In the genomic region with DNA sequence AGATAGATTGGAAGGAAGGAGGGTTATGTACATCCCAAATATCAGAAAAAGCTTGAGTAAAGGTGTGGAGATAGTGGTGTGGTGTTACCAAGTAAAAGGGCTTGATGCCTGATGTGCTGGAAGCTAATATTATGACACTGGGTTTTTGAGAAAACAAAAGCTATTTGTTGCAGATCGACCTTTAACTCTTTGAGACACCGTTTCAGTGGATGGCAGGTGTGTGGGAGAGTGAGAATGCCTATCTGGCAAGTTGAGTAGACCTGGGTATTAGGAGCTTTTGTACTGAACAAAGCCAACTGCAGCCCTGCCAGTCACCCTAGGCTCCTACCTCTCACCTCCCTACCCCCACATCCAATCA, we compare ENCODE assay signal across 10 cellular contexts. TPM values are rescaled to one million over a fixed set of nuclear protein-coding genes. Genes with fewer than 3 reads are reported as not detected.
DNase-seq lines count a peak whose midpoint lies in the region; ATAC-seq, FAIRE-seq and TF ChIP-seq lines count a peak whose summit lies in the region.
"Had no signal": no experiment of that assay in that cellular context is flagged by ENCODE, and none has a peak within 500 bp of the region (broad histone marks: within the 10 kb centered on the region; RNA-seq: fewer than 3 reads in every experiment).

No MANE protein-coding gene starts in this region.

- peak; percentile 44 for FAIRE-seq in HepG2 (lab: Jason Lieb, UNC)
- FAIRE-seq: keratinocyte had no signal

- CTCF ChIA-PET in PC-3 (lab: Charles Lee), result no interaction called here
- CTCF ChIA-PET in HepG2 (lab: Yijun Ruan, JAX; ENCODE audit: low intra/inter-chr PET ratio, low total read pairs), result no interaction called here

- H3K4me2 ChIP-seq in DND-41 (ENCODE audit: insufficient read depth, low read length) (peak overlapping the region; percentile 87), PC-3 (ENCODE audit: low read length) (0 out of 2 replicates have a peak overlapping the region, but pooled peaks have one; percentile 99), HepG2 (ENCODE audit: low read depth, low read length) (peak overlapping the region; percentile 95)

- peak overlapping the region in 1 of 2 experiments; percentile 81; a peak in 1 of 4 replicates for H3K4me3 ChIP-seq in DND-41 (ENCODE audit: low read depth in 1 of 2, low read length in 2 of 2)
- no peak overlapping the region for H3K4me3 ChIP-seq in PC-3 (ENCODE audit: low read length)
- peak overlapping the region; percentile 57 to 83 (median 74) for H3K4me3 ChIP-seq in HepG2 (replicated peaks in 1 of 3; ENCODE audit: insufficient read depth in 1 of 3, low read depth in 2 of 3, low read length in 3 of 3)

- no peaks in the 10 kb centered on the region for H3K27me3 ChIP-seq in DND-41 (ENCODE audit: insufficient read depth, low read length, poor library complexity)
- H3K27me3 ChIP-seq in PC-3 (ENCODE audit: low read length), result no peaks in the 10 kb centered on the region
- H3K27me3 ChIP-seq in HepG2 (ENCODE audit: control insufficient read depth in 1 of 2, insufficient read depth in 2 of 2, low read length in 2 of 2), result no peaks in the 10 kb centered on the region; a peak in 1 of 5 replicates
- H3K27me3 ChIP-seq: esophagus muscularis mucosa had no signal

- H2AFZ ChIP-seq in DND-41 (ENCODE audit: low read depth, low read length), result no peak overlapping the region
- no peak overlapping the region for H2AFZ ChIP-seq in PC-3 (ENCODE audit: low read length)
- H2AFZ ChIP-seq in HepG2 (ENCODE audit: low read length), result no peak overlapping the region

- 0 out of 4 replicates have a peak, but pooled peaks of 1 of the 2 experiments have one; percentile 16 for TF ChIP-seq POLR2A in HepG2 (IDR thresholded peaks at IDR 0.05; ENCODE audit: insufficient read depth in 1 of 2, low read depth in 2 of 2, low read length in 2 of 2)

- no peak for TF ChIP-seq CTCF in DND-41 (IDR thresholded peaks at IDR 0.05; ENCODE audit: borderline replicate concordance, extremely low read depth, low read length, poor library complexity, severe bottlenecking)
- no peak for TF ChIP-seq CTCF in PC-3 (conservative IDR thresholded peaks at IDR 0.05; ENCODE audit: low read depth, low read length)
- no peak for TF ChIP-seq CTCF in HepG2 (CRISPR knock-in tag; IDR thresholded peaks at IDR 0.05)

- H3K9ac ChIP-seq in DND-41 (ENCODE audit: low read depth, low read length), result peak overlapping the region; percentile 61; the same call in 1 of the 2 replicates
- no peak overlapping the region for H3K9ac ChIP-seq in PC-3 (ENCODE audit: low read length)
- H3K9ac ChIP-seq in HepG2 (ENCODE audit: insufficient read depth, low read depth, low read length), result peak overlapping the region; percentile 82

- H3K9me3 ChIP-seq in DND-41 (ENCODE audit: insufficient read depth, low read length, severe bottlenecking), result no peaks in the 10 kb centered on the region
- no peaks in the 10 kb centered on the region for H3K9me3 ChIP-seq in PC-3 (ENCODE audit: low read length)
- no peaks in the 10 kb centered on the region for H3K9me3 ChIP-seq in HepG2 (ENCODE audit: low read length)
- H3K9me3 ChIP-seq: esophagus muscularis mucosa had no signal

- no peaks in the 10 kb centered on the region for H3F3A ChIP-seq in PC-3 (ENCODE audit: low read length, unreplicated experiment)

- ATAC-seq in DND-41 (ENCODE audit: insufficient read depth, low read depth) (no peak), PC-3 (no peak), HepG2 (peak; percentile 2; the same call in 2 of the 3 replicates), GM18511 (IDR thresholded peaks at IDR 0.05; ENCODE audit: unreplicated experiment) (no peak)
- ATAC-seq: activated CD4-positive, CD25-positive, alpha-beta regulatory T cell treated with anti-CD3 and anti-CD28 coated beads, Interleukin-2, amount 50 U/mL, for 24 hours had no signal

- H3K27ac ChIP-seq in DND-41 (ENCODE audit: low read length) (no peak overlapping the region), PC-3 (ENCODE audit: low read length) (no peak overlapping the region), HepG2 (ENCODE audit: extremely low read length, insufficient read depth, low read length) (peak overlapping the region; percentile 90)

- H4K20me1 ChIP-seq in DND-41 (ENCODE audit: insufficient read depth, low read length) (no peaks in the 10 kb centered on the region), PC-3 (ENCODE audit: low read length) (no peaks in the 10 kb centered on the region), HepG2 (ENCODE audit: insufficient read depth, low read length) (no peaks in the 10 kb centered on the region; the same call in 1 of the 2 replicates)

- DNase-seq in DND-41, result no peak
- no peak for DNase-seq in PC-3
- DNase-seq in HepG2 (ENCODE audit: low spot score), result no peak
- DNase-seq in GF-D8 (lab: John Stamatoyannopoulos, UW), result no peak
- no peak for DNase-seq in COLO668 (lab: John Stamatoyannopoulos, UW; ENCODE audit: unreplicated experiment)
- DNase-seq: NCI-H1436 treated with DMSO at 0.1 percent for 48 hours had no signal

- no peaks in the 10 kb centered on the region for H3K9me2 ChIP-seq in PC-3 (replicated peaks; ENCODE audit: low read length)

- H3K4me1 ChIP-seq in DND-41 (ENCODE audit: insufficient read depth, low read length), result peaks cover 33% of the 10 kb centered on the region
- peaks cover 16% of the 10 kb centered on the region for H3K4me1 ChIP-seq in PC-3 (ENCODE audit: insufficient read depth, low read length)
- peaks cover 43% of the 10 kb centered on the region for H3K4me1 ChIP-seq in HepG2 (ENCODE audit: insufficient read depth, low read length)

- intact Hi-C loops in PC-3 (cut with micrococcal nuclease) (no loop called here), HepG2 (cut with micrococcal nuclease; ENCODE audit: unreplicated experiment) (no loop called here)

- H3K36me3 ChIP-seq in DND-41 (ENCODE audit: insufficient read depth, low read length) (peaks cover 5% of the 10 kb centered on the region; the same call in 1 of the 2 replicates), PC-3 (ENCODE audit: low read depth, low read length) (no peaks in the 10 kb centered on the region), HepG2 (replicated peaks in 1 of 2; ENCODE audit: control insufficient read depth in 1 of 2, insufficient read depth in 2 of 2, low read length in 2 of 2) (peaks cover 1 to 4% of the 10 kb centered on the region in 2 experiments; a peak in 2 of 5 replicates)
- H3K36me3 ChIP-seq: esophagus muscularis mucosa had no signal

- no peak for TF ChIP-seq RAD21 in HepG2 (CRISPR knock-in tag; IDR thresholded peaks at IDR 0.05)

- in situ Hi-C loops in HepG2 (cut with HindIII; ENCODE audit: extremely low pct_ligation_motif_present, low pct_unique_long_range_greater_than_20kb), result no loop called here

- WGBS in HepG2 (ENCODE audit: low lambda C conversion rate), result 0% methylated on average over 2 of the region's 2 CpGs

- H3K79me2 ChIP-seq in DND-41 (ENCODE audit: insufficient read depth, low read length), result peaks cover 26% of the 10 kb centered on the region
- H3K79me2 ChIP-seq in PC-3 (ENCODE audit: low read length), result peaks cover 10% of the 10 kb centered on the region
- H3K79me2 ChIP-seq in HepG2 (ENCODE audit: insufficient read depth, low read length), result peaks cover 31% of the 10 kb centered on the region

- BruUV-seq in PC-3 (replicated peaks; lab: Mats Ljungman, UMichigan), result no TSS peak
- no TSS peak for BruUV-seq in HepG2 (replicated peaks; lab: Mats Ljungman, UMichigan)

- POLR2A ChIA-PET in PC-3 (lab: Charles Lee; ENCODE audit: unreplicated experiment) (interaction anchor here (0.6 kb wide), 1 partner anchor 121 kb away, joined by 4 read pairs; no protein-coding TSS in a partner anchor), HepG2 (lab: Yijun Ruan, JAX) (interaction anchor here (0.8 to 5.3 kb wide), 15 partner anchors 9 to 198 kb away, joined by 3 to 144 read pairs (median 9); a partner anchor contains a TSS)

- TF ChIP-seq EP300 in HepG2 (IDR thresholded peaks at IDR 0.05; ENCODE audit: low read depth in 2 of 2, low read length in 2 of 2) (no peak), HepG2 (CRISPR knock-in tag; IDR thresholded peaks at IDR 0.05; ENCODE audit: borderline replicate concordance) (no peak)

RNA-seq across cellular contexts. Expression of a gene that starts 1.4 kb away (rescaled TPM):
- total RNA-seq in PC-3 (2014; rRNA removed), result 6.6 and 9.2 TPM in 2 replicates
- 10.3 and 13.4 TPM in 2 replicates for total RNA-seq in HepG2 (2016; rRNA removed; fragmentation: Illumina TruSeq; extraction: Trizol)
- 1.7 and 1.8 TPM in 2 replicates for total RNA-seq in HepG2 (2016; cell fraction: cytosol; rRNA removed; fragmentation: Illumina TruSeq; extraction: Trizol; ENCODE audit: low read depth)
- total RNA-seq in HepG2 (2016; cell fraction: insoluble cytoplasmic fraction; rRNA removed; fragmentation: Illumina TruSeq; extraction: Trizol), result 9.5 and 12.8 TPM in 2 replicates
- total RNA-seq in HepG2 (2016; cell fraction: membrane; rRNA removed; fragmentation: Illumina TruSeq; extraction: Trizol), result 6.3 and 6.7 TPM in 2 replicates
- 4.7 and 6.2 TPM in 2 replicates for total RNA-seq in HepG2 (2016; cell fraction: nucleus; rRNA removed; fragmentation: Illumina TruSeq; extraction: Trizol)
- 11.6 and 12.9 TPM in 2 replicates for polyA plus RNA-seq in HepG2 (2011; rRNA removed)
- 10.0 and 13.8 TPM in 2 replicates for polyA plus RNA-seq in HepG2 (2011; cell fraction: cytosol; rRNA removed)
- polyA plus RNA-seq in HepG2 (2011; cell fraction: nucleus; rRNA removed), result 6.5 and 7.9 TPM in 2 replicates
- 5.7 and 8.2 TPM in 2 replicates for polyA plus RNA-seq in HepG2 (2012)
- polyA plus RNA-seq in HepG2 (2016; cell fraction: cytosol; fragmentation: Illumina TruSeq; extraction: Trizol; ENCODE audit: low read depth), result 2.7 and 4.1 TPM in 2 replicates
- polyA plus RNA-seq in HepG2 (2016; cell fraction: insoluble cytoplasmic fraction; fragmentation: Illumina TruSeq; extraction: Trizol; ENCODE audit: low read depth), result 16.0 and 18.0 TPM in 2 replicates
- 9.0 and 9.8 TPM in 2 replicates for polyA plus RNA-seq in HepG2 (2016; cell fraction: membrane; fragmentation: Illumina TruSeq; extraction: Trizol; ENCODE audit: low read depth)
- 7.7 and 8.8 TPM in 2 replicates for polyA plus RNA-seq in HepG2 (2016; cell fraction: nucleus; fragmentation: Illumina TruSeq; extraction: Trizol; ENCODE audit: insufficient read depth, low read depth)
- 44.1 and 56.1 TPM in 2 replicates for polyA minus RNA-seq in HepG2 (2011; rRNA and poly(A)+ RNA removed; ENCODE audit: low replicate concordance)
- polyA minus RNA-seq in HepG2 (2011; cell fraction: cytosol; rRNA and poly(A)+ RNA removed), result 11.0 and 11.6 TPM in 2 replicates
- 7.9 and 9.4 TPM in 2 replicates for polyA minus RNA-seq in HepG2 (2011; cell fraction: nucleus; rRNA and poly(A)+ RNA removed)

RNA-seq across cellular contexts. Expression of a gene that starts 1.6 kb away (rescaled TPM):
- 3.9 and 5.7 TPM in 2 replicates for total RNA-seq in PC-3 (2014; rRNA removed)
- 4.4 and 5.2 TPM in 2 replicates for total RNA-seq in HepG2 (2016; rRNA removed; fragmentation: Illumina TruSeq; extraction: Trizol)
- 1.7 and 2.0 TPM in 2 replicates for total RNA-seq in HepG2 (2016; cell fraction: cytosol; rRNA removed; fragmentation: Illumina TruSeq; extraction: Trizol; ENCODE audit: low read depth)
- 3.6 and 5.0 TPM in 2 replicates for total RNA-seq in HepG2 (2016; cell fraction: insoluble cytoplasmic fraction; rRNA removed; fragmentation: Illumina TruSeq; extraction: Trizol)
- total RNA-seq in HepG2 (2016; cell fraction: membrane; rRNA removed; fragmentation: Illumina TruSeq; extraction: Trizol), result 4.4 and 4.6 TPM in 2 replicates
- total RNA-seq in HepG2 (2016; cell fraction: nucleus; rRNA removed; fragmentation: Illumina TruSeq; extraction: Trizol), result 3.7 and 7.2 TPM in 2 replicates
- polyA plus RNA-seq in HepG2 (2011; rRNA removed), result 8.3 and 8.4 TPM in 2 replicates
- polyA plus RNA-seq in HepG2 (2011; cell fraction: cytosol; rRNA removed), result 7.4 and 7.9 TPM in 2 replicates
- polyA plus RNA-seq in HepG2 (2011; cell fraction: nucleus; rRNA removed), result 9.2 and 10.0 TPM in 2 replicates
- polyA plus RNA-seq in HepG2 (2012), result 3.7 and 3.9 TPM in 2 replicates
- 1.1 and 2.1 TPM in 2 replicates for polyA plus RNA-seq in HepG2 (2016; cell fraction: cytosol; fragmentation: Illumina TruSeq; extraction: Trizol; ENCODE audit: low read depth)
- 4.7 and 5.7 TPM in 2 replicates for polyA plus RNA-seq in HepG2 (2016; cell fraction: insoluble cytoplasmic fraction; fragmentation: Illumina TruSeq; extraction: Trizol; ENCODE audit: low read depth)
- polyA plus RNA-seq in HepG2 (2016; cell fraction: membrane; fragmentation: Illumina TruSeq; extraction: Trizol; ENCODE audit: low read depth), result 3.4 and 4.3 TPM in 2 replicates
- 12.7 and 14.5 TPM in 2 replicates for polyA plus RNA-seq in HepG2 (2016; cell fraction: nucleus; fragmentation: Illumina TruSeq; extraction: Trizol; ENCODE audit: insufficient read depth, low read depth)
- 8.9 and 15.8 TPM in 2 replicates for polyA minus RNA-seq in HepG2 (2011; rRNA and poly(A)+ RNA removed; ENCODE audit: low replicate concordance)
- polyA minus RNA-seq in HepG2 (2011; cell fraction: cytosol; rRNA and poly(A)+ RNA removed), result 2.3 and 3.3 TPM in 2 replicates
- 5.3 and 5.6 TPM in 2 replicates for polyA minus RNA-seq in HepG2 (2011; cell fraction: nucleus; rRNA and poly(A)+ RNA removed)

RNA-seq across cellular contexts. Expression of a gene that starts 10.5 kb away (rescaled TPM):
- total RNA-seq in PC-3 (2014; rRNA removed) (6.0 and 6.5 TPM in 2 replicates), HepG2 (2016; rRNA removed; fragmentation: Illumina TruSeq; extraction: Trizol) (5.5 and 6.9 TPM in 2 replicates)
- total RNA-seq in HepG2 (2016; cell fraction: cytosol; rRNA removed; fragmentation: Illumina TruSeq; extraction: Trizol; ENCODE audit: low read depth), result 2.9 and 3.4 TPM in 2 replicates
- 5.6 and 6.8 TPM in 2 replicates for total RNA-seq in HepG2 (2016; cell fraction: insoluble cytoplasmic fraction; rRNA removed; fragmentation: Illumina TruSeq; extraction: Trizol)
- 8.7 and 9.4 TPM in 2 replicates for total RNA-seq in HepG2 (2016; cell fraction: membrane; rRNA removed; fragmentation: Illumina TruSeq; extraction: Trizol)
- 6.2 and 6.8 TPM in 2 replicates for total RNA-seq in HepG2 (2016; cell fraction: nucleus; rRNA removed; fragmentation: Illumina TruSeq; extraction: Trizol)
- polyA plus RNA-seq in HepG2 (2011; rRNA removed), result 8.8 and 9.6 TPM in 2 replicates
- 9.0 and 9.1 TPM in 2 replicates for polyA plus RNA-seq in HepG2 (2011; cell fraction: cytosol; rRNA removed)
- polyA plus RNA-seq in HepG2 (2011; cell fraction: nucleus; rRNA removed), result 10.2 TPM in 2 replicates
- 6.1 and 8.0 TPM in 2 replicates for polyA plus RNA-seq in HepG2 (2012)
- 2.3 and 2.9 TPM in 2 replicates for polyA plus RNA-seq in HepG2 (2016; cell fraction: cytosol; fragmentation: Illumina TruSeq; extraction: Trizol; ENCODE audit: low read depth)
- 5.0 and 6.3 TPM in 2 replicates for polyA plus RNA-seq in HepG2 (2016; cell fraction: insoluble cytoplasmic fraction; fragmentation: Illumina TruSeq; extraction: Trizol; ENCODE audit: low read depth)
- polyA plus RNA-seq in HepG2 (2016; cell fraction: membrane; fragmentation: Illumina TruSeq; extraction: Trizol; ENCODE audit: low read depth), result 6.6 and 6.8 TPM in 2 replicates
- polyA plus RNA-seq in HepG2 (2016; cell fraction: nucleus; fragmentation: Illumina TruSeq; extraction: Trizol; ENCODE audit: insufficient read depth, low read depth), result 8.1 and 8.7 TPM in 2 replicates
- polyA minus RNA-seq in HepG2 (2011; rRNA and poly(A)+ RNA removed; ENCODE audit: low replicate concordance), result 4.1 and 11.9 TPM in 2 replicates
- polyA minus RNA-seq in HepG2 (2011; cell fraction: cytosol; rRNA and poly(A)+ RNA removed), result 4.9 and 5.6 TPM in 2 replicates
- polyA minus RNA-seq in HepG2 (2011; cell fraction: nucleus; rRNA and poly(A)+ RNA removed), result 7.0 and 7.3 TPM in 2 replicates

RNA-seq across cellular contexts. Expression of a gene that starts 20.2 kb away (rescaled TPM):
- total RNA-seq in PC-3 (2014; rRNA removed) (749 and 967 TPM in 2 replicates), HepG2 (2016; rRNA removed; fragmentation: Illumina TruSeq; extraction: Trizol) (1,898 and 2,651 TPM in 2 replicates)
- total RNA-seq in HepG2 (2016; cell fraction: cytosol; rRNA removed; fragmentation: Illumina TruSeq; extraction: Trizol; ENCODE audit: low read depth), result 648 and 690 TPM in 2 replicates
- total RNA-seq in HepG2 (2016; cell fraction: insoluble cytoplasmic fraction; rRNA removed; fragmentation: Illumina TruSeq; extraction: Trizol), result 1,942 and 2,764 TPM in 2 replicates
- 688 and 689 TPM in 2 replicates for total RNA-seq in HepG2 (2016; cell fraction: membrane; rRNA removed; fragmentation: Illumina TruSeq; extraction: Trizol)
- total RNA-seq in HepG2 (2016; cell fraction: nucleus; rRNA removed; fragmentation: Illumina TruSeq; extraction: Trizol), result 599 and 644 TPM in 2 replicates
- polyA plus RNA-seq in HepG2 (2011; rRNA removed), result 550 and 761 TPM in 2 replicates
- polyA plus RNA-seq in HepG2 (2011; cell fraction: cytosol; rRNA removed), result 477 and 587 TPM in 2 replicates
- 93.4 and 123 TPM in 2 replicates for polyA plus RNA-seq in HepG2 (2011; cell fraction: nucleus; rRNA removed)
- 725 and 786 TPM in 2 replicates for polyA plus RNA-seq in HepG2 (2012)
- 598 and 600 TPM in 2 replicates for polyA plus RNA-seq in HepG2 (2016; cell fraction: cytosol; fragmentation: Illumina TruSeq; extraction: Trizol; ENCODE audit: low read depth)
- polyA plus RNA-seq in HepG2 (2016; cell fraction: insoluble cytoplasmic fraction; fragmentation: Illumina TruSeq; extraction: Trizol; ENCODE audit: low read depth), result 2,458 and 2,666 TPM in 2 replicates
- polyA plus RNA-seq in HepG2 (2016; cell fraction: membrane; fragmentation: Illumina TruSeq; extraction: Trizol; ENCODE audit: low read depth), result 496 and 500 TPM in 2 replicates
- 910 and 953 TPM in 2 replicates for polyA plus RNA-seq in HepG2 (2016; cell fraction: nucleus; fragmentation: Illumina TruSeq; extraction: Trizol; ENCODE audit: insufficient read depth, low read depth)
- polyA minus RNA-seq in HepG2 (2011; rRNA and poly(A)+ RNA removed; ENCODE audit: low replicate concordance), result 219 and 566 TPM in 2 replicates
- 202 and 238 TPM in 2 replicates for polyA minus RNA-seq in HepG2 (2011; cell fraction: cytosol; rRNA and poly(A)+ RNA removed)
- polyA minus RNA-seq in HepG2 (2011; cell fraction: nucleus; rRNA and poly(A)+ RNA removed), result 82.1 and 96.2 TPM in 2 replicates

RNA-seq across cellular contexts. Expression of a gene that starts 49.1 kb away (rescaled TPM):
- total RNA-seq in PC-3 (2014; rRNA removed) (86.1 and 94.9 TPM in 2 replicates), HepG2 (2016; rRNA removed; fragmentation: Illumina TruSeq; extraction: Trizol) (217 and 233 TPM in 2 replicates)
- total RNA-seq in HepG2 (2016; cell fraction: cytosol; rRNA removed; fragmentation: Illumina TruSeq; extraction: Trizol; ENCODE audit: low read depth), result 83.2 and 92.8 TPM in 2 replicates
- total RNA-seq in HepG2 (2016; cell fraction: insoluble cytoplasmic fraction; rRNA removed; fragmentation: Illumina TruSeq; extraction: Trizol), result 217 and 238 TPM in 2 replicates
- 122 and 152 TPM in 2 replicates for total RNA-seq in HepG2 (2016; cell fraction: membrane; rRNA removed; fragmentation: Illumina TruSeq; extraction: Trizol)
- total RNA-seq in HepG2 (2016; cell fraction: nucleus; rRNA removed; fragmentation: Illumina TruSeq; extraction: Trizol), result 126 and 130 TPM in 2 replicates
- polyA plus RNA-seq in HepG2 (2011; rRNA removed), result 181 and 188 TPM in 2 replicates
- 171 and 206 TPM in 2 replicates for polyA plus RNA-seq in HepG2 (2011; cell fraction: cytosol; rRNA removed)
- polyA plus RNA-seq in HepG2 (2011; cell fraction: nucleus; rRNA removed), result 120 and 146 TPM in 2 replicates
- 115 TPM in 2 replicates for polyA plus RNA-seq in HepG2 (2012)
- 68.5 and 93.5 TPM in 2 replicates for polyA plus RNA-seq in HepG2 (2016; cell fraction: cytosol; fragmentation: Illumina TruSeq; extraction: Trizol; ENCODE audit: low read depth)
- 208 and 214 TPM in 2 replicates for polyA plus RNA-seq in HepG2 (2016; cell fraction: insoluble cytoplasmic fraction; fragmentation: Illumina TruSeq; extraction: Trizol; ENCODE audit: low read depth)
- polyA plus RNA-seq in HepG2 (2016; cell fraction: membrane; fragmentation: Illumina TruSeq; extraction: Trizol; ENCODE audit: low read depth), result 89.6 and 126 TPM in 2 replicates
- 233 and 234 TPM in 2 replicates for polyA plus RNA-seq in HepG2 (2016; cell fraction: nucleus; fragmentation: Illumina TruSeq; extraction: Trizol; ENCODE audit: insufficient read depth, low read depth)
- polyA minus RNA-seq in HepG2 (2011; rRNA and poly(A)+ RNA removed; ENCODE audit: low replicate concordance), result 185 and 208 TPM in 2 replicates
- polyA minus RNA-seq in HepG2 (2011; cell fraction: cytosol; rRNA and poly(A)+ RNA removed), result 70.5 and 79.0 TPM in 2 replicates
- 93.6 and 111 TPM in 2 replicates for polyA minus RNA-seq in HepG2 (2011; cell fraction: nucleus; rRNA and poly(A)+ RNA removed)
